In genomic region chr11:33706961-33707360, GRCh38 we compare ENCODE assay signal across 1 cellular context.
TF ChIP-seq lines count a peak whose summit lies in the region.

No MANE protein-coding gene starts in this region.

TF ChIP-seq in A549, 52 proteins besides CTCF, POLR2A, EP300 and RAD21:
- TF ChIP-seq MAFK (IDR thresholded peaks at IDR 0.05; ENCODE audit: partially characterized antibody) (no peak), NR3C1 (IDR thresholded peaks at IDR 0.05) (no peak), PHF8 (IDR thresholded peaks at IDR 0.05; ENCODE audit: borderline replicate concordance, low read depth) (no peak), ZFP36 (IDR thresholded peaks at IDR 0.05; ENCODE audit: borderline replicate concordance, partially characterized antibody) (no peak), CHD2 (IDR thresholded peaks at IDR 0.05; ENCODE audit: low read length, partially characterized antibody) (no peak), JUN (IDR thresholded peaks at IDR 0.05) (no peak), ESRRA (IDR thresholded peaks at IDR 0.05; ENCODE audit: borderline replicate concordance, low read length) (no peak)
